In the genomic region with DNA sequence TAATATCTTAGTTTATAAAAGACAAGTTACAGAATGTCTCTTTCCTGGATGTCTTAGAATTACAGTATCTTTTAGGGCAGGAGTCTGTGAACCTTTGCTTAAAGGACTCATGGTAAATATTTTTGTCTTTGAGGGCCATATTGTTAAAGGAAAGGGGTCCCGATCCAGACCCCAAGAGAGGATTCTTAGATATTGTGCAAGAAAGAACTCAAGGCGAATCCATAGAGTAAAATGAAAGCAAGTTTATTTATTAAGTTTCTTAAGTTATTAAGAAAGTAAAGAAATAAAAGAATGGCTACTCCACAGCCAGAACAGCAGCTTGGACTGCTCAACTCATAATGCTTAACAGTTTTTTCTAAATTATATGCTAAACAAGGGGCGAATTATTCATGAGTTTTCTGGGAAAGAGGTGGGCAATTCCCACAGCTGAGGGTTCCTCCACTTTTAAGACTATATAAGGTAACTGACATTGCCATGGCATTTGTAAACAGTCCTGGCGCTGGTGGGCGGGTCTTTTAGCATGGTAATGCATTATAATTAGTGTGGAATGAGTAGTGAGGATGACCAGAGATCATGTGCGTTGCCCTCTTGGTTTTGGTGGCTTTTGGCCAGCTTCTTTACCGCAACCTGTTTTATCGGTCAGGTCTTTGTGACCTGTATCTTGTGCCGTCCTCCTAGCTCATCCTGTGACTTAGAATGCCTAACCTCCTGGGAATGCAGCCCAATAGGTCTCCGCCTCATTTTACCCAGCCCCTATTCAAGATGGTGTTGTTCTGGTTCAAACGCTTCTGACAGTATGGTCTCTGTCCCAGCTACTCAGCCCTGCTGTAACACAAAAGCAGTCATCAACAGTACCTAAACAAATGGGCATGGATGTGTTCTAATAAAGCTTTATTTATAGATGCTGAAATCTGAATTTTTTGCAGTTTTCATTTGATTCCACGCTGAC, we compare ENCODE assay signal across 1 cellular context.
TF ChIP-seq lines count a peak whose summit lies in the region.

No MANE protein-coding gene starts in this region.

TF ChIP-seq in K562, 482 proteins besides CTCF, POLR2A, EP300 and RAD21 (continued from another document):
- TF ChIP-seq ZNF280A (IDR thresholded peaks at IDR 0.05; ENCODE audit: low read depth, partially characterized antibody) (no peak), ETV1 (tag; conservative IDR thresholded peaks at IDR 0.05; ENCODE audit: low read depth) (peak; percentile 47), SMAD4 (CRISPR knock-in tag; conservative IDR thresholded peaks at IDR 0.05) (peak; percentile 38; the same call in 1 of the 2 replicates), CEBPG (CRISPR knock-in tag; IDR thresholded peaks at IDR 0.05) (no peak), CEBPG (tag; conservative IDR thresholded peaks at IDR 0.05 in 1 of 2, IDR thresholded peaks at IDR 0.05 in 1 of 2) (peak; percentile 49 to 59; a peak in 2 of 4 replicates), CTCFL (IDR thresholded peaks at IDR 0.05; ENCODE audit: borderline replicate concordance, insufficient read depth, low read depth, low read length, poor library complexity, severe bottlenecking) (no peak), TAF7 (tag; IDR thresholded peaks at IDR 0.05) (peak; percentile 57; the same call in 1 of the 2 replicates), EGR1 (conservative IDR thresholded peaks at IDR 0.05) (0 out of 2 replicates have a peak, but pooled peaks have one; percentile 6), ZNF639 (CRISPR knock-in tag; conservative IDR thresholded peaks at IDR 0.05 in 1 of 2, IDR thresholded peaks at IDR 0.05 in 1 of 2) (peak in 1 of 2 experiments; percentile 90; a peak in 2 of 4 replicates), TBL1XR1 (IDR thresholded peaks at IDR 0.05; ENCODE audit: low read length in 2 of 2) (no peak), ZNF589 (CRISPR knock-in tag; IDR thresholded peaks at IDR 0.05; ENCODE audit: low read depth) (peak; percentile 87; the same call in 1 of the 2 replicates), NR2C2 (CRISPR knock-in tag; IDR thresholded peaks at IDR 0.05) (no peak), NR2C2 (tag; IDR thresholded peaks at IDR 0.05) (peak; percentile 69), TEAD2 (tag; IDR thresholded peaks at IDR 0.05) (peak; percentile 67; the same call in 1 of the 2 replicates), MEF2D (tag; conservative IDR thresholded peaks at IDR 0.05; ENCODE audit: low read depth) (peak; percentile 91)
- TF ChIP-seq, protein P1, sequence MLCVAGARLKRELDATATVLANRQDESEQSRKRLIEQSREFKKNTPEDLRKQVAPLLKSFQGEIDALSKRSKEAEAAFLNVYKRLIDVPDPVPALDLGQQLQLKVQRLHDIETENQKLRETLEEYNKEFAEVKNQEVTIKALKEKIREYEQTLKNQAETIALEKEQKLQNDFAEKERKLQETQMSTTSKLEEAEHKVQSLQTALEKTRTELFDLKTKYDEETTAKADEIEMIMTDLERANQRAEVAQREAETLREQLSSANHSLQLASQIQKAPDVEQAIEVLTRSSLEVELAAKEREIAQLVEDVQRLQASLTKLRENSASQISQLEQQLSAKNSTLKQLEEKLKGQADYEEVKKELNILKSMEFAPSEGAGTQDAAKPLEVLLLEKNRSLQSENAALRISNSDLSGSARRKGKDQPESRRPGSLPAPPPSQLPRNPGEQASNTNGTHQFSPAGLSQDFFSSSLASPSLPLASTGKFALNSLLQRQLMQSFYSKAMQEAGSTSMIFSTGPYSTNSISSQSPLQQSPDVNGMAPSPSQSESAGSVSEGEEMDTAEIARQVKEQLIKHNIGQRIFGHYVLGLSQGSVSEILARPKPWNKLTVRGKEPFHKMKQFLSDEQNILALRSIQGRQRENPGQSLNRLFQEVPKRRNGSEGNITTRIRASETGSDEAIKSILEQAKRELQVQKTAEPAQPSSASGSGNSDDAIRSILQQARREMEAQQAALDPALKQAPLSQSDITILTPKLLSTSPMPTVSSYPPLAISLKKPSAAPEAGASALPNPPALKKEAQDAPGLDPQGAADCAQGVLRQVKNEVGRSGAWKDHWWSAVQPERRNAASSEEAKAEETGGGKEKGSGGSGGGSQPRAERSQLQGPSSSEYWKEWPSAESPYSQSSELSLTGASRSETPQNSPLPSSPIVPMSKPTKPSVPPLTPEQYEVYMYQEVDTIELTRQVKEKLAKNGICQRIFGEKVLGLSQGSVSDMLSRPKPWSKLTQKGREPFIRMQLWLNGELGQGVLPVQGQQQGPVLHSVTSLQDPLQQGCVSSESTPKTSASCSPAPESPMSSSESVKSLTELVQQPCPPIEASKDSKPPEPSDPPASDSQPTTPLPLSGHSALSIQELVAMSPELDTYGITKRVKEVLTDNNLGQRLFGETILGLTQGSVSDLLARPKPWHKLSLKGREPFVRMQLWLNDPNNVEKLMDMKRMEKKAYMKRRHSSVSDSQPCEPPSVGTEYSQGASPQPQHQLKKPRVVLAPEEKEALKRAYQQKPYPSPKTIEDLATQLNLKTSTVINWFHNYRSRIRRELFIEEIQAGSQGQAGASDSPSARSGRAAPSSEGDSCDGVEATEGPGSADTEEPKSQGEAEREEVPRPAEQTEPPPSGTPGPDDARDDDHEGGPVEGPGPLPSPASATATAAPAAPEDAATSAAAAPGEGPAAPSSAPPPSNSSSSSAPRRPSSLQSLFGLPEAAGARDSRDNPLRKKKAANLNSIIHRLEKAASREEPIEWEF (CRISPR knock-in tag; IDR thresholded peaks at IDR 0.05) = peak; percentile 78
- TF ChIP-seq, protein P2, sequence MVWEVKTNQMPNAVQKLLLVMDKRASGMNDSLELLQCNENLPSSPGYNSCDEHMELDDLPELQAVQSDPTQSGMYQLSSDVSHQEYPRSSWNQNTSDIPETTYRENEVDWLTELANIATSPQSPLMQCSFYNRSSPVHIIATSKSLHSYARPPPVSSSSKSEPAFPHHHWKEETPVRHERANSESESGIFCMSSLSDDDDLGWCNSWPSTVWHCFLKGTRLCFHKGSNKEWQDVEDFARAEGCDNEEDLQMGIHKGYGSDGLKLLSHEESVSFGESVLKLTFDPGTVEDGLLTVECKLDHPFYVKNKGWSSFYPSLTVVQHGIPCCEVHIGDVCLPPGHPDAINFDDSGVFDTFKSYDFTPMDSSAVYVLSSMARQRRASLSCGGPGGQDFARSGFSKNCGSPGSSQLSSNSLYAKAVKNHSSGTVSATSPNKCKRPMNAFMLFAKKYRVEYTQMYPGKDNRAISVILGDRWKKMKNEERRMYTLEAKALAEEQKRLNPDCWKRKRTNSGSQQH (CRISPR knock-in tag; IDR thresholded peaks at IDR 0.05) = peak; percentile 57; the same call in 1 of the 2 replicates
- TF ChIP-seq, protein P3, sequence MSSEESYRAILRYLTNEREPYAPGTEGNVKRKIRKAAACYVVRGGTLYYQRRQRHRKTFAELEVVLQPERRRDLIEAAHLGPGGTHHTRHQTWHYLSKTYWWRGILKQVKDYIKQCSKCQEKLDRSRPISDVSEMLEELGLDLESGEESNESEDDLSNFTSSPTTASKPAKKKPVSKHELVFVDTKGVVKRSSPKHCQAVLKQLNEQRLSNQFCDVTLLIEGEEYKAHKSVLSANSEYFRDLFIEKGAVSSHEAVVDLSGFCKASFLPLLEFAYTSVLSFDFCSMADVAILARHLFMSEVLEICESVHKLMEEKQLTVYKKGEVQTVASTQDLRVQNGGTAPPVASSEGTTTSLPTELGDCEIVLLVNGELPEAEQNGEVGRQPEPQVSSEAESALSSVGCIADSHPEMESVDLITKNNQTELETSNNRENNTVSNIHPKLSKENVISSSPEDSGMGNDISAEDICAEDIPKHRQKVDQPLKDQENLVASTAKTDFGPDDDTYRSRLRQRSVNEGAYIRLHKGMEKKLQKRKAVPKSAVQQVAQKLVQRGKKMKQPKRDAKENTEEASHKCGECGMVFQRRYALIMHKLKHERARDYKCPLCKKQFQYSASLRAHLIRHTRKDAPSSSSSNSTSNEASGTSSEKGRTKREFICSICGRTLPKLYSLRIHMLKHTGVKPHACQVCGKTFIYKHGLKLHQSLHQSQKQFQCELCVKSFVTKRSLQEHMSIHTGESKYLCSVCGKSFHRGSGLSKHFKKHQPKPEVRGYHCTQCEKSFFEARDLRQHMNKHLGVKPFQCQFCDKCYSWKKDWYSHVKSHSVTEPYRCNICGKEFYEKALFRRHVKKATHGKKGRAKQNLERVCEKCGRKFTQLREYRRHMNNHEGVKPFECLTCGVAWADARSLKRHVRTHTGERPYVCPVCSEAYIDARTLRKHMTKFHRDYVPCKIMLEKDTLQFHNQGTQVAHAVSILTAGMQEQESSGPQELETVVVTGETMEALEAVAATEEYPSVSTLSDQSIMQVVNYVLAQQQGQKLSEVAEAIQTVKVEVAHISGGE (CRISPR knock-in tag; IDR thresholded peaks at IDR 0.05) = peak in 2 of 3 experiments; percentile 41 to 57; a peak in 1 of 6 replicates
- TF ChIP-seq, protein P4, sequence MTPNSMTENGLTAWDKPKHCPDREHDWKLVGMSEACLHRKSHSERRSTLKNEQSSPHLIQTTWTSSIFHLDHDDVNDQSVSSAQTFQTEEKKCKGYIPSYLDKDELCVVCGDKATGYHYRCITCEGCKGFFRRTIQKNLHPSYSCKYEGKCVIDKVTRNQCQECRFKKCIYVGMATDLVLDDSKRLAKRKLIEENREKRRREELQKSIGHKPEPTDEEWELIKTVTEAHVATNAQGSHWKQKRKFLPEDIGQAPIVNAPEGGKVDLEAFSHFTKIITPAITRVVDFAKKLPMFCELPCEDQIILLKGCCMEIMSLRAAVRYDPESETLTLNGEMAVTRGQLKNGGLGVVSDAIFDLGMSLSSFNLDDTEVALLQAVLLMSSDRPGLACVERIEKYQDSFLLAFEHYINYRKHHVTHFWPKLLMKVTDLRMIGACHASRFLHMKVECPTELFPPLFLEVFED (CRISPR knock-in tag; conservative IDR thresholded peaks at IDR 0.05) = peak; percentile 84; the same call in 1 of the 2 replicates
